8 cellular contexts compared by ENCODE assay signal in the genomic region with DNA sequence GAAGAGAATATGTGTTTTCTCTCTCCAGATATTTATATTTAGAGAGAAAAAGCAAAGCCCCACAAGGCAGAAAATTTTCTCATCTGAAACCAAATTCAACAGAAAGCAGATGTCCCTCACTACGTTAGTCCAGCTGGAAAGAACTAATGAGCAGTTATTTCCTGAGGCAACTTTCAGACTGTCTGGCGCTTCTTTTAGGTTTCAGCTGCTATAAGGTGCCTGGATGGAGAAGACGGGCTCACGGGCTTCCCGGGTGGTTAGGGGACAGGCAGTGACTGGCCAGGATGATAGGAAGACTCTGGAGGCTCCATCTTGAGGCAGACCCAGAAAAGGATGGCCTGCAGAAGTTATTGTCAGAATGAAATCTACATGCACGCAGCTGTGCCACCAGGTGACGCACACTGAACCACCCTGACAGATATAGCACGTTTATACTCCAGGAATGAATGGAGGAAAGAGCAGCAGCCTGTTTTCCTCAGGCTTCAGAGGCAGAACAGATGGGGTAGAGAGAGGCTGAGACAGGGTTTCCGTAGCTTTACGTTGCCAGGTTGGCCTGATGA. TPM values are rescaled to one million over a fixed set of nuclear protein-coding genes. Genes with fewer than 3 reads are reported as not detected.
DNase-seq lines count a peak whose midpoint lies in the region; ATAC-seq and TF ChIP-seq lines count a peak whose summit lies in the region.

No MANE protein-coding gene starts in this region.

- H3K27me3 ChIP-seq in dorsolateral prefrontal cortex (no peaks in the 10 kb centered on the region), vagina (no peaks in the 10 kb centered on the region)

- no peak for TF ChIP-seq POLR2A in vagina (IDR thresholded peaks at IDR 0.05)

- no peaks in the 10 kb centered on the region for H3K9me3 ChIP-seq in vagina

- intact Hi-C loops in dorsolateral prefrontal cortex (cut with DNase I) = no loop called here
- intact Hi-C loops in vagina (cut with DNase I) = no loop called here

- no peaks in the 10 kb centered on the region for H3K36me3 ChIP-seq in vagina

- peaks cover 9% of the 10 kb centered on the region for H3K4me1 ChIP-seq in vagina

- H3K27ac ChIP-seq in dorsolateral prefrontal cortex (peak overlapping the region in 44 of 59 donors; percentile 5 to 80 (median 58)), vagina (peak overlapping the region; percentile 70)

- TF ChIP-seq CTCF in AG04449 (IDR thresholded peaks at IDR 0.05; ENCODE audit: insufficient read depth, low read length, missing control alignments) (peak; percentile 16), dorsolateral prefrontal cortex (IDR thresholded peaks at IDR 0.05 in 54 of 56, conservative IDR thresholded peaks at IDR 0.05 in 2 of 56; ENCODE audit: low read depth in 1 of 56, partially characterized antibody in 56 of 56) (peak in 5 of 56 donors; percentile 4 to 20 (median 13)), vagina (IDR thresholded peaks at IDR 0.05) (no peak)

- DNase-seq in AG04449 (ENCODE audit: low read depth, low spot score) = no peak
- peak in 5 of 10 donors; percentile 37 to 71 (median 58) for DNase-seq in dorsolateral prefrontal cortex
- DNase-seq in vagina (ENCODE audit: extremely low spot score in 2 of 2) = no peak
- DNase-seq in stimulated activated CD4-positive, alpha-beta T cell treated with anti-CD3 and anti-CD28 coated beads, Interleukin-1b, Interleukin-23, amount 100 ng/mL, for 48 hours = no peak
- no peak for DNase-seq in NCI-H2107 treated with DMSO at 0.1 percent for 48 hours (lab: John Stamatoyannopoulos, UW; ENCODE audit: unreplicated experiment)

- POLR2A ChIA-PET in AG04449 (lab: Yijun Ruan, JAX) = no interaction called here

- CTCF ChIA-PET in AG04449 (lab: Yijun Ruan, JAX) = interaction anchor here (0.7 to 1.0 kb wide), 2 partner anchors 28 to 29 kb away, joined by 3 read pairs; no protein-coding TSS in a partner anchor

- no peak overlapping the region for H3K4me3 ChIP-seq in AG04449 (ENCODE audit: low read depth, low read length)
- H3K4me3 ChIP-seq in dorsolateral prefrontal cortex = no peak overlapping the region
- no peak overlapping the region for H3K4me3 ChIP-seq in vagina

- ATAC-seq in GM18868 (IDR thresholded peaks at IDR 0.05; ENCODE audit: unreplicated experiment) (peak; percentile 77), HG03575 (IDR thresholded peaks at IDR 0.05; ENCODE audit: extremely low read depth, insufficient number of reproducible peaks, low FRiP score, unreplicated experiment) (peak; percentile 33), HG02623 (IDR thresholded peaks at IDR 0.05; ENCODE audit: unreplicated experiment) (no peak)

RNA-seq across cellular contexts. Expression of gene MRPL35, which starts 50.7 kb away (rescaled TPM):
- total RNA-seq in dorsolateral prefrontal cortex (10 to 100 TPM; 30.4 to 72.1 (median 52.3) TPM), vagina (11.0 TPM)

RNA-seq across cellular contexts. Expression of gene IMMT, which starts 54.7 kb away (rescaled TPM):
- 100 to 1,000 TPM in 3 of 120 experiments, 10 to 100 TPM in 117; 46.6 to 117 (median 78.3) TPM for total RNA-seq in dorsolateral prefrontal cortex
- total RNA-seq in vagina = 51.8 TPM
